ENCODE assay signal across 8 cellular contexts in genomic region chr2:135742307-135742838, GRCh38. TPM values are rescaled to one million over a fixed set of nuclear protein-coding genes. Genes with fewer than 3 reads are reported as not detected.
A peak's percentile ranks its signal among the peaks of the same experiment; 100 is the strongest.
DNase-seq lines count a peak whose midpoint lies in the region; ATAC-seq and TF ChIP-seq lines count a peak whose summit lies in the region.

No MANE protein-coding gene starts in this region.

- peak overlapping the region; percentile 95 to 100 (median 98) for H3K27ac ChIP-seq in BLaER1 treated with 17β-estradiol and CSF1 and Interleukin-3, amounts not matched to agents 10 nM and 100 nM
- peak overlapping the region; percentile 99 for H3K27ac ChIP-seq in urinary bladder (ENCODE audit: low read depth)

- H3K4me1 Mint-ChIP-seq in activated CD8-positive, alpha-beta memory T cell treated with anti-CD3 and anti-CD28 coated beads, Interleukin-2, amount 10 ng/mL, durations not matched to agents 7 days and 5 days, result peaks cover 32% of the 10 kb centered on the region
- H3K4me1 Mint-ChIP-seq in natural killer cell treated with Interleukin-12 subunit alpha and Interleukin-12 subunit beta and Interleukin-15 and Interleukin-18, amount 100 ng/mL, for 72 hours (ENCODE audit: low read depth in 2 of 2), result peaks cover 31 to 39% of the 10 kb centered on the region in 2 donors

- H3K27me3 Mint-ChIP-seq in activated CD8-positive, alpha-beta memory T cell treated with anti-CD3 and anti-CD28 coated beads, Interleukin-2, amount 10 ng/mL, durations not matched to agents 7 days and 5 days, result no peaks in the 10 kb centered on the region
- no peaks in the 10 kb centered on the region for H3K27me3 Mint-ChIP-seq in natural killer cell treated with Interleukin-12 subunit alpha and Interleukin-12 subunit beta and Interleukin-15 and Interleukin-18, amount 100 ng/mL, for 72 hours

- DNase-seq in NCI-H524 treated with DMSO at 0.1 percent for 48 hours (lab: John Stamatoyannopoulos, UW) (peak; percentile 13), fibroblast of mammary gland (ENCODE audit: low read depth) (peak; percentile 65)
- DNase-seq in activated CD8-positive, alpha-beta memory T cell treated with anti-CD3 and anti-CD28 coated beads, Interleukin-2, amount 10 ng/mL, durations not matched to agents 7 days and 5 days, result peak; percentile 65
- DNase-seq in natural killer cell treated with Interleukin-12 subunit alpha and Interleukin-12 subunit beta and Interleukin-15 and Interleukin-18, amount 100 ng/mL, for 72 hours (ENCODE audit: low spot score), result peak; percentile 70

- peaks cover 28 to 55% (median 46%) of the 10 kb centered on the region in 11 experiments; a peak in 20 of 22 replicates for H4K20me1 ChIP-seq in BLaER1 treated with 17β-estradiol and CSF1 and Interleukin-3, amounts not matched to agents 10 nM and 100 nM

- H3K4me1 ChIP-seq in BLaER1 treated with 17β-estradiol and CSF1 and Interleukin-3, amounts not matched to agents 10 nM and 100 nM, result peaks cover 12 to 20% (median 15%) of the 10 kb centered on the region in 10 experiments; a peak in 19 of 20 replicates
- H3K4me1 ChIP-seq in urinary bladder (ENCODE audit: insufficient read depth), result no peaks in the 10 kb centered on the region

- H3K4me3 ChIP-seq in BLaER1 treated with 17β-estradiol and CSF1 and Interleukin-3, amounts not matched to agents 10 nM and 100 nM, result peak overlapping the region; percentile 86 to 99 (median 97)
- peak overlapping the region; percentile 69 for H3K4me3 ChIP-seq in fibroblast of mammary gland (ENCODE audit: control insufficient read depth, low read depth, low read length)
- H3K4me3 ChIP-seq in urinary bladder (ENCODE audit: low read depth, low read length), result peak overlapping the region; percentile 86

- CTCF ChIA-PET in activated CD8-positive, alpha-beta memory T cell treated with anti-CD3 and anti-CD28 coated beads, Interleukin-2, amount 10 ng/mL, durations not matched to agents 7 days and 5 days (lab: Charles Lee), result interaction anchor here (0.5 to 2.9 kb wide), 6 partner anchors 13 to 738 kb away, joined by 3 to 11 read pairs (median 3); partner anchors contain the start of gene DARS1

- H3K36me3 Mint-ChIP-seq in activated CD8-positive, alpha-beta memory T cell treated with anti-CD3 and anti-CD28 coated beads, Interleukin-2, amount 10 ng/mL, durations not matched to agents 7 days and 5 days, result peaks cover 27% of the 10 kb centered on the region
- H3K36me3 Mint-ChIP-seq in natural killer cell treated with Interleukin-12 subunit alpha and Interleukin-12 subunit beta and Interleukin-15 and Interleukin-18, amount 100 ng/mL, for 72 hours, result peaks cover 23% of the 10 kb centered on the region

- under 1% methylated on average over 35 of the region's 35 CpGs for whole genome bisulfite sequencing in urinary bladder

- peak overlapping the region; percentile 89 for H3K4me3 Mint-ChIP-seq in activated CD8-positive, alpha-beta memory T cell treated with anti-CD3 and anti-CD28 coated beads, Interleukin-2, amount 10 ng/mL, durations not matched to agents 7 days and 5 days
- H3K4me3 Mint-ChIP-seq in natural killer cell treated with Interleukin-12 subunit alpha and Interleukin-12 subunit beta and Interleukin-15 and Interleukin-18, amount 100 ng/mL, for 72 hours, result peak overlapping the region; percentile 95

- no peak for TF ChIP-seq CTCF in fibroblast of mammary gland (conservative IDR thresholded peaks at IDR 0.05; ENCODE audit: control insufficient read depth, insufficient read depth, low read depth, low read length)

- peaks cover 23 to 32% (median 28%) of the 10 kb centered on the region in 11 experiments for H3K36me3 ChIP-seq in BLaER1 treated with 17β-estradiol and CSF1 and Interleukin-3, amounts not matched to agents 10 nM and 100 nM
- H3K36me3 ChIP-seq in urinary bladder (ENCODE audit: insufficient read depth), result no peaks in the 10 kb centered on the region

- H3K27me3 ChIP-seq in BLaER1 treated with 17β-estradiol and CSF1 and Interleukin-3, amounts not matched to agents 10 nM and 100 nM, result no peaks in the 10 kb centered on the region

- peak overlapping the region; percentile 97 to 100 (median 99) for H3K9ac ChIP-seq in BLaER1 treated with 17β-estradiol and CSF1 and Interleukin-3, amounts not matched to agents 10 nM and 100 nM

- no peaks in the 10 kb centered on the region for H3K9me3 Mint-ChIP-seq in activated CD8-positive, alpha-beta memory T cell treated with anti-CD3 and anti-CD28 coated beads, Interleukin-2, amount 10 ng/mL, durations not matched to agents 7 days and 5 days (ENCODE audit: low read depth)
- H3K9me3 Mint-ChIP-seq in natural killer cell treated with Interleukin-12 subunit alpha and Interleukin-12 subunit beta and Interleukin-15 and Interleukin-18, amount 100 ng/mL, for 72 hours, result no peaks in the 10 kb centered on the region

- peak overlapping the region; percentile 99 for H3K27ac Mint-ChIP-seq in activated CD8-positive, alpha-beta memory T cell treated with anti-CD3 and anti-CD28 coated beads, Interleukin-2, amount 10 ng/mL, durations not matched to agents 7 days and 5 days
- H3K27ac Mint-ChIP-seq in natural killer cell treated with Interleukin-12 subunit alpha and Interleukin-12 subunit beta and Interleukin-15 and Interleukin-18, amount 100 ng/mL, for 72 hours, result peak overlapping the region; percentile 92 to 98

- peak overlapping the region; percentile 72 to 95 (median 84) for H3K4me2 ChIP-seq in BLaER1 treated with 17β-estradiol and CSF1 and Interleukin-3, amounts not matched to agents 10 nM and 100 nM

- H3K9me3 ChIP-seq in BLaER1 treated with 17β-estradiol and CSF1 and Interleukin-3, amounts not matched to agents 10 nM and 100 nM (replicated peaks in 1 of 11), result no peaks in the 10 kb centered on the region; a peak in 1 of 22 replicates

- ATAC-seq in GM18867 (IDR thresholded peaks at IDR 0.05; ENCODE audit: unreplicated experiment) (peak; percentile 23), HG03066 (IDR thresholded peaks at IDR 0.05; ENCODE audit: low read depth, unreplicated experiment) (peak; percentile 25)
- peak; percentile 32 for ATAC-seq in activated CD8-positive, alpha-beta memory T cell treated with anti-CD3 and anti-CD28 coated beads, Interleukin-2, amount 10 ng/mL, durations not matched to agents 7 days and 5 days
- ATAC-seq in natural killer cell treated with Interleukin-12 subunit alpha and Interleukin-12 subunit beta and Interleukin-15 and Interleukin-18, amount 100 ng/mL, for 72 hours, result peak; percentile 5 to 43

RNA-seq across cellular contexts. Expression of gene UBXN4, which starts 0.7 kb away (rescaled TPM):
- 100 to 1,000 TPM; 105 to 112 TPM for total RNA-seq in activated CD8-positive, alpha-beta memory T cell treated with anti-CD3 and anti-CD28 coated beads, Interleukin-2, amount 10 ng/mL, durations not matched to agents 7 days and 5 days
- 100 to 1,000 TPM; 123 to 138 TPM for total RNA-seq in natural killer cell treated with Interleukin-12 subunit alpha and Interleukin-12 subunit beta and Interleukin-15 and Interleukin-18, amount 100 ng/mL, for 72 hours
- total RNA-seq in urinary bladder, result 107 TPM
- 46.6 TPM for polyA plus RNA-seq in urinary bladder

Comparison
In these comparisons a context has a peak if more than half of its experiments do, and no peak if none do; other contexts are left out.
1. Peak in every context shown above with its lines: DNase-seq, ATAC-seq, H3K4me3 ChIP-seq and H3K27ac ChIP-seq.
2. DNase-seq: peak in every context shown above with its lines; median percentile 70 in natural killer cell treated with Interleukin-12 subunit alpha and Interleukin-12 subunit beta and Interleukin-15 and Interleukin-18, amount 100 ng/mL, for 72 hours; 65 in activated CD8-positive, alpha-beta memory T cell treated with anti-CD3 and anti-CD28 coated beads, Interleukin-2, amount 10 ng/mL, durations not matched to agents 7 days and 5 days; 65 in fibroblast of mammary gland; 13 in NCI-H524 treated with DMSO at 0.1 percent for 48 hours.